8 cellular contexts compared by ENCODE assay signal in genomic region chr17:4903051-4903818, GRCh38. TPM values are rescaled to one million over a fixed set of nuclear protein-coding genes. Genes with fewer than 3 reads are reported as not detected.
DNase-seq lines count a peak whose midpoint lies in the region; ATAC-seq and TF ChIP-seq lines count a peak whose summit lies in the region.

Gene CHRNE (minus strand): TSS chr17:4903098. CDS start chr17:4903063, 35 bp downstream.

- H3K9me3 ChIP-seq in BE2C (no peaks in the 10 kb centered on the region), HAP-1 (no peaks in the 10 kb centered on the region)

- H3K27me3 ChIP-seq in BE2C: no peaks in the 10 kb centered on the region
- no peaks in the 10 kb centered on the region for H3K27me3 ChIP-seq in HAP-1 (ENCODE audit: low read depth)

- DNase-seq in BE2C: peak; percentile 68
- peak; percentile 63 to 90 for DNase-seq in HAP-1 (ENCODE audit: low spot score in 2 of 2)
- peak; percentile 93 for DNase-seq in NCI-H748 (lab: John Stamatoyannopoulos, UW; ENCODE audit: unreplicated experiment)
- peak; percentile 81 to 86 for DNase-seq in activated CD4-positive, alpha-beta T cell treated with anti-CD3 and anti-CD28 coated beads, Interleukin-2, amount 50 U/mL, for 48 hours
- DNase-seq in dermis blood vessel endothelial cell: peak; percentile 92
- peak; percentile 80 to 90 for DNase-seq in lung microvascular endothelial cell (ENCODE audit: low read depth in 2 of 2)
- peak; percentile 36 for DNase-seq in stimulated activated CD8-positive, alpha-beta memory T cell treated with anti-CD3 and anti-CD28 coated beads, Interleukin-12 subunit alpha, Interleukin-12 subunit beta, amount 100 ng/mL, for 4 hours (ENCODE audit: low read depth)

- TF ChIP-seq CTCF in BE2C (IDR thresholded peaks at IDR 0.05; ENCODE audit: low read depth, low read length): peak; percentile 61

- in situ Hi-C loops in HAP-1 (cut with MboI; ENCODE audit: low sequenced_read_pairs): no loop called here

- no peak for ATAC-seq in HG03280 (IDR thresholded peaks at IDR 0.05; ENCODE audit: unreplicated experiment)

- H3K36me3 ChIP-seq in BE2C (no peaks in the 10 kb centered on the region), HAP-1 (replicated peaks) (no peaks in the 10 kb centered on the region; the same call in 1 of the 2 replicates)

- no peak within 1 kb of the TSS for H3K4me3 ChIP-seq in BE2C (ENCODE audit: low read depth, low read length)
- no peak within 1 kb of the TSS for H3K4me3 ChIP-seq in HAP-1

- H3K4me1 ChIP-seq in BE2C: no peaks in the 10 kb centered on the region
- H3K4me1 ChIP-seq in HAP-1: no peaks in the 10 kb centered on the region

RNA-seq across cellular contexts. Expression of gene CHRNE, which starts in this region (rescaled TPM):
- polyA plus RNA-seq in BE2C (2012; ENCODE audit: insufficient read depth, insufficient read length, low read depth): not detected
- total RNA-seq in dermis blood vessel endothelial cell (0.85 and 3.6 TPM in 2 replicates), lung microvascular endothelial cell (0.65 and 1.4 TPM in 2 replicates)

Comparison
In these comparisons a context has a peak if more than half of its experiments do, and no peak if none do; other contexts are left out.
1. DNase-seq: peak in every context shown above with its lines; median percentile 93 in NCI-H748; 92 in dermis blood vessel endothelial cell; 85 in lung microvascular endothelial cell; 84 in activated CD4-positive, alpha-beta T cell treated with anti-CD3 and anti-CD28 coated beads, Interleukin-2, amount 50 U/mL, for 48 hours; 76 in HAP-1; 68 in BE2C; 36 in stimulated activated CD8-positive, alpha-beta memory T cell treated with anti-CD3 and anti-CD28 coated beads, Interleukin-12 subunit alpha, Interleukin-12 subunit beta, amount 100 ng/mL, for 4 hours.